Comparison of ENCODE assay signal across 28 cellular contexts in genomic region chr1:12531169-12531479, GRCh38.
"Had no signal": no experiment of that assay in that cellular context is flagged by ENCODE, and none has a peak within 500 bp of the region (broad histone marks: within the 10 kb centered on the region; RNA-seq: fewer than 3 reads in every experiment).

No MANE protein-coding gene starts in this region.

- H3K27me3 ChIP-seq: cardiac muscle cell, colonic mucosa, neural progenitor cell, vagina had no signal

- H2AFZ ChIP-seq: neural progenitor cell had no signal

- H3K27ac ChIP-seq: cardiac muscle cell, colonic mucosa, left ventricle myocardium inferior, neural progenitor cell, thoracic aorta, vagina had no signal

- H3K4me1 ChIP-seq: left ventricle myocardium inferior, neural progenitor cell had no signal

- H3K4me3 ChIP-seq: cardiac muscle cell, colonic mucosa, left ventricle myocardium inferior, neural progenitor cell, thoracic aorta, vagina had no signal

- ATAC-seq: activated CD4-positive, alpha-beta T cell treated with anti-CD3 and anti-CD28 coated beads for 36 hours; activated CD8-positive, alpha-beta memory T cell treated with anti-CD3 and anti-CD28 coated beads, Interleukin-2, amount 10 ng/mL, durations not matched to agents 7 days and 5 days; activated CD8-positive, alpha-beta T cell treated with anti-CD3 and anti-CD28 coated beads, Interleukin-2, amount 10 ng/mL, durations not matched to agents 7 days and 5 days; activated naive CD4-positive, alpha-beta T cell treated with anti-CD3 and anti-CD28 coated beads, Interleukin-2, amount 50 U/mL, for 72 hours; right cardiac atrium had no signal

- H3K27me3 Mint-ChIP-seq: activated B cell treated with CpG ODN at 0.5 μM for 24 hours; activated CD4-positive, alpha-beta T cell treated with anti-CD3 and anti-CD28 coated beads for 36 hours; activated CD8-positive, alpha-beta memory T cell treated with anti-CD3 and anti-CD28 coated beads, Interleukin-2, amount 10 ng/mL, durations not matched to agents 7 days and 5 days had no signal

- FAIRE-seq: frontal cortex had no signal

- H3K9ac ChIP-seq: neural progenitor cell had no signal

- H3K9me3 Mint-ChIP-seq: natural killer cell had no signal

- H3K4me2 ChIP-seq: neural progenitor cell had no signal

- H3K4me1 Mint-ChIP-seq: activated B cell treated with CpG ODN at 0.5 μM for 24 hours, neural progenitor cell had no signal

- H3K36me3 ChIP-seq: cardiac muscle cell, colonic mucosa, left ventricle myocardium inferior, neural progenitor cell, thoracic aorta, vagina had no signal

- H3K27ac Mint-ChIP-seq: activated B cell treated with CpG ODN at 0.5 μM for 24 hours; activated CD4-positive, alpha-beta T cell treated with anti-CD3 and anti-CD28 coated beads for 36 hours; activated CD8-positive, alpha-beta memory T cell treated with anti-CD3 and anti-CD28 coated beads, Interleukin-2, amount 10 ng/mL, durations not matched to agents 7 days and 5 days; activated CD8-positive, alpha-beta T cell treated with anti-CD3 and anti-CD28 coated beads, Interleukin-2, amount 10 ng/mL, durations not matched to agents 7 days and 5 days; natural killer cell; neural progenitor cell; T-helper 1 cell treated with Interleukin-12 subunit alpha and Interleukin-12 subunit beta and Interleukin-4 antibody, amounts not matched to agents 30 μg/mL and 1 μg/mL, for 36 hours had no signal

- H3K36me3 Mint-ChIP-seq: neural progenitor cell had no signal

- H3K4me3 Mint-ChIP-seq: activated B cell treated with CpG ODN at 0.5 μM for 24 hours; activated CD4-positive, alpha-beta T cell treated with anti-CD3 and anti-CD28 coated beads for 36 hours; activated CD8-positive, alpha-beta memory T cell treated with anti-CD3 and anti-CD28 coated beads, Interleukin-2, amount 10 ng/mL, durations not matched to agents 7 days and 5 days; activated CD8-positive, alpha-beta T cell treated with anti-CD3 and anti-CD28 coated beads, Interleukin-2, amount 10 ng/mL, durations not matched to agents 7 days and 5 days; natural killer cell; neural progenitor cell; T-helper 1 cell treated with Interleukin-12 subunit alpha and Interleukin-12 subunit beta and Interleukin-4 antibody, amounts not matched to agents 30 μg/mL and 1 μg/mL, for 36 hours had no signal

- H3K9me3 ChIP-seq: colonic mucosa, vagina had no signal

- DNase-seq: activated B cell treated with CpG ODN at 0.5 μM for 24 hours; activated CD4-positive, alpha-beta T cell treated with anti-CD3 and anti-CD28 coated beads for 36 hours; activated CD8-positive, alpha-beta memory T cell treated with anti-CD3 and anti-CD28 coated beads, Interleukin-2, amount 10 ng/mL, durations not matched to agents 7 days and 5 days; activated CD8-positive, alpha-beta T cell treated with anti-CD3 and anti-CD28 coated beads, Interleukin-2, amount 10 ng/mL, durations not matched to agents 7 days and 5 days; activated naive CD4-positive, alpha-beta T cell; activated T-cell treated with anti-CD3 and anti-CD28 coated beads, Interleukin-2, amount 50 U/mL, for 48 hours; anterior cingulate cortex; cerebellar nuclear complex; colonic mucosa; effector CD8-positive, alpha-beta T cell; glutamatergic neuron; left ventricle myocardium inferior; natural killer cell; occipital lobe; stimulated activated CD4-positive, alpha-beta T cell treated with anti-CD3 and anti-CD28 coated beads, Interleukin-15, amount 100 ng/mL, for 24 hours; stimulated activated CD4-positive, alpha-beta T cell treated with anti-CD3 and anti-CD28 coated beads, Interleukin-2, amount 100 ng/mL, for 24 hours; stimulated activated naive CD4-positive, alpha-beta T cell treated with Interleukin-2 at 50 U/mL for 16 hours; SW 1271; T1000; trophoblast cell had no signal
